Comparison of ENCODE assay signal across 8 cellular contexts in genomic region chr20:63894358-63895201, GRCh38. TPM values are rescaled to one million over a fixed set of nuclear protein-coding genes. Genes with fewer than 3 reads are reported as not detected.
DNase-seq lines count a peak whose midpoint lies in the region; ATAC-seq and TF ChIP-seq lines count a peak whose summit lies in the region.

DNAJC5 (plus strand) TSS chr20:63895126; CDS start chr20:63928346, 33,220 bp downstream.

- intact Hi-C loops in natural killer cell (cut with micrococcal nuclease) = no loop called here

- DNase-seq in EH (ENCODE audit: low read depth) (peak; percentile 93), H4 (ENCODE audit: low spot score) (peak; percentile 84), LoVo (ENCODE audit: low spot score) (peak; percentile 96), RWPE2 (ENCODE audit: low spot score) (peak; percentile 100), fibroblast of mammary gland (ENCODE audit: low read depth) (peak; percentile 86), natural killer cell (peak; percentile 96)
- DNase-seq in activated T-helper 9 cell treated with anti-CD3 and anti-CD28 coated beads, Interleukin-2, amount 50 U/mL, for 16 hours (ENCODE audit: low read depth) = peak; percentile 96
- DNase-seq in stimulated activated naive B cell treated with anti-CD40 and anti-IgM and Interleukin-4, amounts not matched to agents 10 μg/mL and 1 μg/mL and 100 μg/mL, for 72 hours = peak; percentile 95

- peak within 1 kb of the TSS; percentile 82 for H3K27ac ChIP-seq in RWPE2 (ENCODE audit: poor library complexity, severe bottlenecking)

- peaks cover 37 to 38% of the 10 kb centered on the region in 2 donors for H3K4me1 Mint-ChIP-seq in natural killer cell
- H3K4me1 Mint-ChIP-seq in stimulated activated naive B cell treated with anti-CD40 and anti-IgM and Interleukin-4, amounts not matched to agents 10 μg/mL and 1 μg/mL and 100 μg/mL, for 72 hours = peaks cover 23 to 43% of the 10 kb centered on the region in 2 donors

- H3K27me3 ChIP-seq in RWPE2 (ENCODE audit: insufficient read depth, poor library complexity, severe bottlenecking) = no peaks in the 10 kb centered on the region

- ATAC-seq in RWPE2 (ENCODE audit: low read depth) (peak; percentile 79), natural killer cell (peak; percentile 90 to 95 (median 91))
- ATAC-seq in stimulated activated naive B cell treated with anti-CD40 and anti-IgM and Interleukin-4, amounts not matched to agents 10 μg/mL and 1 μg/mL and 100 μg/mL, for 72 hours (replicated peaks) = peak; percentile 77 to 87

- peaks cover 53% of the 10 kb centered on the region for H3K36me3 ChIP-seq in RWPE2 (ENCODE audit: low read depth)

- H3K36me3 Mint-ChIP-seq in natural killer cell = no peaks in the 10 kb centered on the region
- peaks cover 23 to 37% of the 10 kb centered on the region in 2 donors for H3K36me3 Mint-ChIP-seq in stimulated activated naive B cell treated with anti-CD40 and anti-IgM and Interleukin-4, amounts not matched to agents 10 μg/mL and 1 μg/mL and 100 μg/mL, for 72 hours

- peaks cover 21% of the 10 kb centered on the region for H3K4me1 ChIP-seq in RWPE2 (ENCODE audit: insufficient read depth, poor library complexity, severe bottlenecking)

- peak within 1 kb of the TSS; percentile 38 for H3K4me3 ChIP-seq in RWPE2 (ENCODE audit: severe bottlenecking)
- peak within 1 kb of the TSS; percentile 58 for H3K4me3 ChIP-seq in fibroblast of mammary gland (ENCODE audit: control insufficient read depth, low read depth, low read length)

- H3K9me3 Mint-ChIP-seq in natural killer cell = no peaks in the 10 kb centered on the region
- no peaks in the 10 kb centered on the region for H3K9me3 Mint-ChIP-seq in stimulated activated naive B cell treated with anti-CD40 and anti-IgM and Interleukin-4, amounts not matched to agents 10 μg/mL and 1 μg/mL and 100 μg/mL, for 72 hours

- TF ChIP-seq CTCF in RWPE2 (IDR thresholded peaks at IDR 0.05; ENCODE audit: poor library complexity, severe bottlenecking) = no peak
- no peak for TF ChIP-seq CTCF in fibroblast of mammary gland (conservative IDR thresholded peaks at IDR 0.05; ENCODE audit: control insufficient read depth, insufficient read depth, low read depth, low read length)
- no peak for TF ChIP-seq CTCF in natural killer cell (IDR thresholded peaks at IDR 0.05)

- no peaks in the 10 kb centered on the region for H3K27me3 Mint-ChIP-seq in natural killer cell (ENCODE audit: low read depth in 2 of 2)
- H3K27me3 Mint-ChIP-seq in stimulated activated naive B cell treated with anti-CD40 and anti-IgM and Interleukin-4, amounts not matched to agents 10 μg/mL and 1 μg/mL and 100 μg/mL, for 72 hours = no peaks in the 10 kb centered on the region

- peak within 1 kb of the TSS; percentile 94 for H3K4me3 Mint-ChIP-seq in natural killer cell
- peak within 1 kb of the TSS; percentile 81 to 82 for H3K4me3 Mint-ChIP-seq in stimulated activated naive B cell treated with anti-CD40 and anti-IgM and Interleukin-4, amounts not matched to agents 10 μg/mL and 1 μg/mL and 100 μg/mL, for 72 hours

- peak within 1 kb of the TSS; percentile 91 to 95 for H3K27ac Mint-ChIP-seq in natural killer cell
- H3K27ac Mint-ChIP-seq in stimulated activated naive B cell treated with anti-CD40 and anti-IgM and Interleukin-4, amounts not matched to agents 10 μg/mL and 1 μg/mL and 100 μg/mL, for 72 hours = peak within 1 kb of the TSS; percentile 94

- no peaks in the 10 kb centered on the region for H3K9me3 ChIP-seq in RWPE2 (ENCODE audit: severe bottlenecking)

RNA-seq across cellular contexts. Expression of gene DNAJC5, which starts in this region (rescaled TPM):
- total RNA-seq in H4 (2014; rRNA removed; shearing (Covaris generic)) = 16.1 and 21.0 TPM in 2 replicates
- 10 to 100 TPM; 27.5 to 45.1 (median 42.8) TPM for total RNA-seq in natural killer cell

Comparison
In these comparisons a context has a peak if more than half of its experiments do, and no peak if none do; other contexts are left out.
1. Peak in every context shown above with its lines: DNase-seq, ATAC-seq, H3K4me3 ChIP-seq and H3K27ac ChIP-seq.